19 cellular contexts compared by ENCODE assay signal in genomic region chr13:80655778-80656518, GRCh38.
DNase-seq lines count a peak whose midpoint lies in the region; ATAC-seq and TF ChIP-seq lines count a peak whose summit lies in the region.
"Had no signal": no experiment of that assay in that cellular context is flagged by ENCODE, and none has a peak within 500 bp of the region (broad histone marks: within the 10 kb centered on the region; RNA-seq: fewer than 3 reads in every experiment).

No MANE protein-coding gene starts in this region.

- no peak overlapping the region for H3K4me3 Mint-ChIP-seq in endodermal cell
- no peak overlapping the region for H3K4me3 Mint-ChIP-seq in stimulated activated naive B cell treated with anti-CD40 and anti-IgM and Interleukin-4, amounts not matched to agents 10 μg/mL and 1 μg/mL and 100 μg/mL, for 72 hours
- no peak overlapping the region for H3K4me3 Mint-ChIP-seq in natural killer cell
- H3K4me3 Mint-ChIP-seq: HFFc6 had no signal

- no peak for TF ChIP-seq EP300 in sigmoid colon (IDR thresholded peaks at IDR 0.05)

- no peaks in the 10 kb centered on the region for H3F3A ChIP-seq in OCI-LY1 (ENCODE audit: insufficient read depth, low read length)

- H3K9ac ChIP-seq in OCI-LY1 (ENCODE audit: low read length) (no peak overlapping the region), endodermal cell (ENCODE audit: extremely low read depth, low read length, poor library complexity, severe bottlenecking) (no peak overlapping the region)
- H3K9ac ChIP-seq: GM23248 had no signal

- no peaks in the 10 kb centered on the region for H3K9me3 ChIP-seq in OCI-LY1 (ENCODE audit: low read length)
- no peaks in the 10 kb centered on the region for H3K9me3 ChIP-seq in endodermal cell (ENCODE audit: control insufficient read depth, low read length)
- H3K9me3 ChIP-seq in sigmoid colon = peaks cover 0 to 5% (median 0%) of the 10 kb centered on the region in 4 donors

- TF ChIP-seq POLR2A in sigmoid colon (IDR thresholded peaks at IDR 0.05) = no peak

- no peaks in the 10 kb centered on the region for H3K36me3 Mint-ChIP-seq in endodermal cell (ENCODE audit: low read depth)
- peaks cover 0 to 4% of the 10 kb centered on the region in 2 donors for H3K36me3 Mint-ChIP-seq in stimulated activated naive B cell treated with anti-CD40 and anti-IgM and Interleukin-4, amounts not matched to agents 10 μg/mL and 1 μg/mL and 100 μg/mL, for 72 hours
- no peaks in the 10 kb centered on the region for H3K36me3 Mint-ChIP-seq in natural killer cell

- ATAC-seq in stimulated activated naive B cell treated with anti-CD40 and anti-IgM and Interleukin-4, amounts not matched to agents 10 μg/mL and 1 μg/mL and 100 μg/mL, for 72 hours (replicated peaks) = peak; percentile 61 to 67
- ATAC-seq in natural killer cell = no peak
- ATAC-seq: SK-N-SH treated with all-trans-retinoic acid at 6 μM for 48 hours had no signal

- H3K27me3 ChIP-seq in OCI-LY1 (ENCODE audit: insufficient read depth, low read length) (no peaks in the 10 kb centered on the region), endodermal cell (ENCODE audit: control insufficient read depth, insufficient read depth, low read length, poor library complexity, severe bottlenecking) (no peaks in the 10 kb centered on the region), sigmoid colon (no peaks in the 10 kb centered on the region)

- H3K4me3 ChIP-seq in OCI-LY1 (ENCODE audit: low read depth, low read length, poor library complexity, severe bottlenecking) = no peak overlapping the region
- H3K4me3 ChIP-seq in endodermal cell (ENCODE audit: low read length) = no peak overlapping the region
- H3K4me3 ChIP-seq in sigmoid colon = no peak overlapping the region
- H3K4me3 ChIP-seq: GM23248 had no signal

- 85 to 91% methylated on average over 5 of the region's 5 CpGs for WGBS in endodermal cell (ENCODE audit: insufficient coverage in 1 of 2, insufficient read length in 1 of 2), 2 experiments
- 84 to 87% methylated on average over 5 of the region's 5 CpGs for WGBS in sigmoid colon, 2 donors

- H3K36me3 ChIP-seq in OCI-LY1 (ENCODE audit: insufficient read depth, low read length) = no peaks in the 10 kb centered on the region
- H3K36me3 ChIP-seq in endodermal cell (ENCODE audit: control insufficient read depth, insufficient read depth, low read length) = no peaks in the 10 kb centered on the region
- H3K36me3 ChIP-seq in sigmoid colon = no peaks in the 10 kb centered on the region

- peak; percentile 9 for DNase-seq in NCI-H146 (lab: John Stamatoyannopoulos, UW)
- no peak for DNase-seq in NCI-H146 treated with DMSO at 0.1 percent for 48 hours (lab: John Stamatoyannopoulos, UW; ENCODE audit: unreplicated experiment)
- DNase-seq in endodermal cell = peak; percentile 56
- DNase-seq in stimulated activated naive B cell treated with anti-CD40 and anti-IgM and Interleukin-4, amounts not matched to agents 10 μg/mL and 1 μg/mL and 100 μg/mL, for 72 hours = no peak
- DNase-seq in natural killer cell = no peak
- DNase-seq in GOT3 (lab: John Stamatoyannopoulos, UW) = no peak
- no peak for DNase-seq in sigmoid colon
- DNase-seq: COR-L47, DMS79, GM23248, HFFc6, Karpas-422, NCI-H1417, NCI-H2029 treated with DMSO at 0.1 percent for 48 hours, NCI-H226, NCI-H526 had no signal

- peak overlapping the region; percentile 52; the same call in 1 of the 2 replicates for H3K4me2 ChIP-seq in OCI-LY1 (ENCODE audit: low read length)

- H3K9me2 ChIP-seq in OCI-LY1 (ENCODE audit: low read depth, low read length) = no peaks in the 10 kb centered on the region

- H3K79me2 ChIP-seq in OCI-LY1 (ENCODE audit: insufficient read depth, low read length) = no peaks in the 10 kb centered on the region

- TF ChIP-seq CTCF in OCI-LY1 (IDR thresholded peaks at IDR 0.05; ENCODE audit: low read length) = peak; percentile 35; the same call in 1 of the 2 replicates
- TF ChIP-seq CTCF in endodermal cell (conservative IDR thresholded peaks at IDR 0.05) = peak; percentile 62
- no peak for TF ChIP-seq CTCF in natural killer cell (IDR thresholded peaks at IDR 0.05)
- no peak for TF ChIP-seq CTCF in sigmoid colon (IDR thresholded peaks at IDR 0.05)

- peaks cover 11% of the 10 kb centered on the region for H3K9me3 Mint-ChIP-seq in endodermal cell
- H3K9me3 Mint-ChIP-seq in stimulated activated naive B cell treated with anti-CD40 and anti-IgM and Interleukin-4, amounts not matched to agents 10 μg/mL and 1 μg/mL and 100 μg/mL, for 72 hours = peaks cover 0 to 10% of the 10 kb centered on the region in 2 donors
- H3K9me3 Mint-ChIP-seq in natural killer cell = no peaks in the 10 kb centered on the region

- H3K27ac Mint-ChIP-seq in endodermal cell (no peak overlapping the region), natural killer cell (no peak overlapping the region)
- H3K27ac Mint-ChIP-seq in stimulated activated naive B cell treated with anti-CD40 and anti-IgM and Interleukin-4, amounts not matched to agents 10 μg/mL and 1 μg/mL and 100 μg/mL, for 72 hours = no peak overlapping the region
- H3K27ac Mint-ChIP-seq: HFFc6 had no signal

- H2AFZ ChIP-seq in OCI-LY1 (ENCODE audit: low read length) = no peak overlapping the region
- H2AFZ ChIP-seq: GM23248 had no signal

- H3K27ac ChIP-seq in OCI-LY1 (ENCODE audit: low read depth, low read length, poor library complexity, severe bottlenecking) (peak overlapping the region; percentile 16), endodermal cell (ENCODE audit: low read depth, low read length) (no peak overlapping the region), sigmoid colon (no peak overlapping the region)
- H3K27ac ChIP-seq: C4-2B, GM23248 had no signal

- H4K20me1 ChIP-seq in OCI-LY1 (ENCODE audit: insufficient read depth, low read length) = no peaks in the 10 kb centered on the region

- intact Hi-C loops in natural killer cell (cut with micrococcal nuclease) (no loop called here), sigmoid colon (cut with DNase I) (no loop called here)

- H3K4me1 Mint-ChIP-seq in endodermal cell = no peaks in the 10 kb centered on the region
- peaks cover 0 to 7% of the 10 kb centered on the region in 2 donors for H3K4me1 Mint-ChIP-seq in stimulated activated naive B cell treated with anti-CD40 and anti-IgM and Interleukin-4, amounts not matched to agents 10 μg/mL and 1 μg/mL and 100 μg/mL, for 72 hours
- no peaks in the 10 kb centered on the region for H3K4me1 Mint-ChIP-seq in natural killer cell

- H3K4me1 ChIP-seq in OCI-LY1 (ENCODE audit: insufficient read depth, low read length, severe bottlenecking) = peaks cover 16% of the 10 kb centered on the region
- no peaks in the 10 kb centered on the region for H3K4me1 ChIP-seq in endodermal cell (ENCODE audit: control insufficient read depth, insufficient read depth, low read length)
- no peaks in the 10 kb centered on the region for H3K4me1 ChIP-seq in sigmoid colon

- H3K27me3 Mint-ChIP-seq in endodermal cell (ENCODE audit: insufficient read depth) (peaks cover 2% of the 10 kb centered on the region), natural killer cell (ENCODE audit: low read depth in 2 of 2) (peaks cover 0 to 5% of the 10 kb centered on the region in 2 donors)
- no peaks in the 10 kb centered on the region for H3K27me3 Mint-ChIP-seq in stimulated activated naive B cell treated with anti-CD40 and anti-IgM and Interleukin-4, amounts not matched to agents 10 μg/mL and 1 μg/mL and 100 μg/mL, for 72 hours

Comparison
In these comparisons a context has a peak if more than half of its experiments do, and no peak if none do; other contexts are left out.
1. DNase-seq: peak in NCI-H146 (single experiment) and endodermal cell (single experiment); none in NCI-H146 treated with DMSO at 0.1 percent for 48 hours (single experiment), stimulated activated naive B cell treated with anti-CD40 and anti-IgM and Interleukin-4, amounts not matched to agents 10 μg/mL and 1 μg/mL and 100 μg/mL, for 72 hours (single experiment), natural killer cell (single experiment), GOT3 (single experiment) and sigmoid colon (single experiment).
2. CTCF ChIP-seq: peak in OCI-LY1 (single experiment) and endodermal cell (single experiment); none in natural killer cell (single experiment) and sigmoid colon (0 of 4).
3. ATAC-seq: peak in stimulated activated naive B cell treated with anti-CD40 and anti-IgM and Interleukin-4, amounts not matched to agents 10 μg/mL and 1 μg/mL and 100 μg/mL, for 72 hours (2 of 2); none in natural killer cell (0 of 3).